ENCODE assay signal across 2 cellular contexts in genomic region chr11:65981101-65981740, GRCh38.
TF ChIP-seq lines count a peak whose summit lies in the region.

No MANE protein-coding gene starts in this region.

TF ChIP-seq in A549, 52 proteins besides CTCF, POLR2A, EP300 and RAD21:
- TF ChIP-seq USF2 (IDR thresholded peaks at IDR 0.05) (no peak), PBX3 (IDR thresholded peaks at IDR 0.05) (0 out of 2 replicates have a peak, but pooled peaks have one; percentile 8)

TF ChIP-seq in endothelial cell of umbilical vein, 7 proteins besides CTCF, POLR2A, EP300 and RAD21:
- TF ChIP-seq MYC (IDR thresholded peaks at IDR 0.05; ENCODE audit: low read depth, low read length) (no peak), POLR2AphosphoS5 (IDR thresholded peaks at IDR 0.05; ENCODE audit: insufficient read depth, low read depth, low read length) (peak; percentile 25)
